8 cellular contexts compared by ENCODE assay signal in genomic region chr15:25933456-25934158, GRCh38.
DNase-seq lines count a peak whose midpoint lies in the region; ATAC-seq and TF ChIP-seq lines count a peak whose summit lies in the region.

No MANE protein-coding gene starts in this region.

- dilution Hi-C loops in mammary epithelial cell (cut with HindIII; ENCODE audit: low sequenced_read_pairs) = loop anchor here (5.0 kb wide), 1 partner anchor 41 kb away; no protein-coding TSS in a partner anchor

- no peak overlapping the region for H3K4me3 Mint-ChIP-seq in MCF 10A (ENCODE audit: unreplicated experiment)

- H3K9me3 ChIP-seq in mammary epithelial cell (replicated peaks; ENCODE audit: insufficient read depth, low read length) = peaks cover 40% of the 10 kb centered on the region

- peak; percentile 0 for DNase-seq in MCF 10A (ENCODE audit: unreplicated experiment)
- DNase-seq in mammary epithelial cell = no peak
- DNase-seq in NCI-H1092 treated with DMSO at 0.1 percent for 48 hours (lab: John Stamatoyannopoulos, UW) = peak; percentile 61
- DNase-seq in activated CD4-positive, alpha-beta T cell treated with anti-CD3 and anti-CD28 coated beads for 24 hours (ENCODE audit: low read depth in 2 of 2) = peak; percentile 33 to 46
- DNase-seq in choroid plexus epithelial cell (ENCODE audit: low read depth) = peak; percentile 42
- DNase-seq in left colon = peak; percentile 43 to 63
- DNase-seq in stimulated activated CD4-positive, alpha-beta T cell treated with anti-CD3 and anti-CD28 coated beads, Interleukin-2, amount 100 ng/mL, for 24 hours = peak; percentile 68 to 69

- H3K27me3 Mint-ChIP-seq in MCF 10A (ENCODE audit: insufficient read depth, unreplicated experiment) = no peaks in the 10 kb centered on the region

- BruUV-seq in MCF 10A (replicated peaks; lab: Mats Ljungman, UMichigan) (no TSS peak), mammary epithelial cell (replicated peaks; lab: Mats Ljungman, UMichigan) (no TSS peak)

- in situ Hi-C loops in mammary epithelial cell (cut with MboI; ENCODE audit: low sequenced_read_pairs in 2 of 2) = no loop called here

- H3K4me1 Mint-ChIP-seq in MCF 10A (ENCODE audit: insufficient read depth, unreplicated experiment) = no peaks in the 10 kb centered on the region

- no peaks in the 10 kb centered on the region for H3K36me3 ChIP-seq in mammary epithelial cell (ENCODE audit: insufficient read depth, low read length)

- H3K9me3 Mint-ChIP-seq in MCF 10A (ENCODE audit: unreplicated experiment) = peaks cover 26% of the 10 kb centered on the region

- H3K4me3 ChIP-seq in mammary epithelial cell (replicated peaks in 1 of 3; ENCODE audit: insufficient read depth in 1 of 3, low read depth in 2 of 3, low read length in 3 of 3) = no peak overlapping the region
- H3K4me3 ChIP-seq in choroid plexus epithelial cell (ENCODE audit: low read depth, low read length) = no peak overlapping the region

- no peak overlapping the region for H3K27ac Mint-ChIP-seq in MCF 10A (ENCODE audit: low read depth, unreplicated experiment)

- no peaks in the 10 kb centered on the region for H3K79me2 ChIP-seq in mammary epithelial cell (ENCODE audit: insufficient read depth, low read length)

- H3K4me2 ChIP-seq in mammary epithelial cell (ENCODE audit: insufficient read depth, low read depth, low read length) = no peak overlapping the region

- WGBS in mammary epithelial cell (ENCODE audit: low coverage, missing lambda C conversion rate) = 5% methylated on average over 8 of the region's 23 CpGs

- TF ChIP-seq CTCF in MCF 10A (IDR thresholded peaks at IDR 0.05; ENCODE audit: unreplicated experiment) (no peak), mammary epithelial cell (conservative IDR thresholded peaks at IDR 0.05 in 1 of 2, IDR thresholded peaks at IDR 0.05 in 1 of 2; ENCODE audit: extremely low read depth in 1 of 2, insufficient read depth in 1 of 2, low read depth in 1 of 2, low read length in 2 of 2) (no peak), choroid plexus epithelial cell (conservative IDR thresholded peaks at IDR 0.05; ENCODE audit: low read depth, low read length) (peak; percentile 59)

- ATAC-seq in left colon (peak; percentile 69), HG03439 (IDR thresholded peaks at IDR 0.05; ENCODE audit: unreplicated experiment) (no peak)

- no peaks in the 10 kb centered on the region for H3K36me3 Mint-ChIP-seq in MCF 10A (ENCODE audit: insufficient read depth, unreplicated experiment)

- POLR2A ChIA-PET in MCF 10A (lab: Yijun Ruan, JAX) = no interaction called here

- H3K27me3 ChIP-seq in mammary epithelial cell (ENCODE audit: insufficient read depth, low read length) = no peaks in the 10 kb centered on the region

- no peak overlapping the region for H2AFZ ChIP-seq in mammary epithelial cell (ENCODE audit: low read depth, low read length)

- intact Hi-C loops in MCF 10A (cut with micrococcal nuclease) (no loop called here), mammary epithelial cell (cut with micrococcal nuclease) (no loop called here), left colon (cut with DNase I, micrococcal nuclease) (loop anchor here in 1 of 2 donors (10.0 kb wide), 2 partner anchors 199 to 419 kb away; no protein-coding TSS in a partner anchor)

- CTCF ChIA-PET in MCF 10A (lab: Yijun Ruan, JAX) (no interaction called here), mammary epithelial cell (lab: Charles Lee; ENCODE audit: low non-redundant PET) (no interaction called here)

- H3K9ac ChIP-seq in mammary epithelial cell (ENCODE audit: insufficient read depth, low read length) = no peak overlapping the region

- H3K27ac ChIP-seq in mammary epithelial cell (ENCODE audit: insufficient read depth, low read depth, low read length) = no peak overlapping the region

- no peaks in the 10 kb centered on the region for H3K4me1 ChIP-seq in mammary epithelial cell (ENCODE audit: insufficient read depth, low read length)

- no peaks in the 10 kb centered on the region for H4K20me1 ChIP-seq in mammary epithelial cell (ENCODE audit: insufficient read depth, low read length)
